Comparison of ENCODE assay signal across 15 cellular contexts in genomic region chr4:104279744-104280143, GRCh38.
DNase-seq lines count a peak whose midpoint lies in the region; ATAC-seq lines count a peak whose summit lies in the region.
"Had no signal": no experiment of that assay in that cellular context is flagged by ENCODE, and none has a peak within 500 bp of the region (broad histone marks: within the 10 kb centered on the region; RNA-seq: fewer than 3 reads in every experiment).

No MANE protein-coding gene starts in this region.

- H3K9me3 Mint-ChIP-seq in activated T-helper 17 cell treated with anti-CD3 and anti-CD28 coated beads, Interleukin-2, amount 50 U/mL, for 72 hours, result no peaks in the 10 kb centered on the region

- peak; percentile 89 for DNase-seq in globus pallidus (ENCODE audit: low spot score)
- peak; percentile 31 for DNase-seq in middle frontal gyrus (ENCODE audit: extremely low spot score, low spot score)
- no peak for DNase-seq in activated CD4-positive, alpha-beta T cell treated with anti-CD3 and anti-CD28 coated beads, Interleukin-2, amount 50 U/mL, for 48 hours
- DNase-seq: 8988T; AML-193; CD4-positive, CD25-positive, alpha-beta regulatory T cell; DMS53; GF-D8; GM23248 had no signal

- no peak for ATAC-seq in activated T-helper 17 cell treated with anti-CD3 and anti-CD28 coated beads, Interleukin-2, amount 50 U/mL, for 72 hours (replicated peaks)
- no peak for ATAC-seq in HG02571 (IDR thresholded peaks at IDR 0.05; ENCODE audit: unreplicated experiment)
- ATAC-seq: HCT116 had no signal

- no peak overlapping the region for H3K4me3 Mint-ChIP-seq in activated T-helper 17 cell treated with anti-CD3 and anti-CD28 coated beads, Interleukin-2, amount 50 U/mL, for 72 hours
- H3K4me3 Mint-ChIP-seq: CD4-positive, CD25-positive, alpha-beta regulatory T cell had no signal

- no peaks in the 10 kb centered on the region for H3K36me3 Mint-ChIP-seq in activated T-helper 17 cell treated with anti-CD3 and anti-CD28 coated beads, Interleukin-2, amount 50 U/mL, for 72 hours (ENCODE audit: low read depth)
- H3K36me3 Mint-ChIP-seq: CD4-positive, CD25-positive, alpha-beta regulatory T cell had no signal

- no peaks in the 10 kb centered on the region for H3K27me3 Mint-ChIP-seq in activated T-helper 17 cell treated with anti-CD3 and anti-CD28 coated beads, Interleukin-2, amount 50 U/mL, for 72 hours
- H3K27me3 Mint-ChIP-seq: CD4-positive, CD25-positive, alpha-beta regulatory T cell had no signal

- no peaks in the 10 kb centered on the region for H3K4me1 Mint-ChIP-seq in activated T-helper 17 cell treated with anti-CD3 and anti-CD28 coated beads, Interleukin-2, amount 50 U/mL, for 72 hours
- H3K4me1 Mint-ChIP-seq: CD4-positive, CD25-positive, alpha-beta regulatory T cell had no signal

- no peak overlapping the region for H3K27ac Mint-ChIP-seq in activated T-helper 17 cell treated with anti-CD3 and anti-CD28 coated beads, Interleukin-2, amount 50 U/mL, for 72 hours
- H3K27ac Mint-ChIP-seq: CD4-positive, CD25-positive, alpha-beta regulatory T cell had no signal

- H3K27ac ChIP-seq in angular gyrus (ENCODE audit: low read depth, low read length) (peak overlapping the region; percentile 99), temporal lobe (ENCODE audit: low read depth, low read length) (peak overlapping the region; percentile 96)
- H3K27ac ChIP-seq: BLaER1 treated with 17β-estradiol and CSF1 and Interleukin-3, amounts not matched to agents 10 nM and 100 nM; GM23248 had no signal

Comparison
In these comparisons a context has a peak if more than half of its experiments do, and no peak if none do; other contexts are left out.
1. DNase-seq: peak in globus pallidus (single experiment) and middle frontal gyrus (single experiment); none in activated CD4-positive, alpha-beta T cell treated with anti-CD3 and anti-CD28 coated beads, Interleukin-2, amount 50 U/mL, for 48 hours (0 of 2).